16 cellular contexts compared by ENCODE assay signal in genomic region chr3:116165190-116165589, GRCh38.
"Had no signal": no experiment of that assay in that cellular context is flagged by ENCODE, and none has a peak within 500 bp of the region (broad histone marks: within the 10 kb centered on the region; RNA-seq: fewer than 3 reads in every experiment).

No MANE protein-coding gene starts in this region.

- FAIRE-seq: kidney, urothelium cell line had no signal

- H3K4me3 Mint-ChIP-seq: activated naive CD8-positive, alpha-beta T cell; nephron progenitor cell; T-helper 2 cell treated with Interferon-gamma antibody and Interleukin-4, amounts not matched to agents 5 μg/mL and 100 μg/mL, for 36 hours had no signal

- H3K9me3 Mint-ChIP-seq: nephron progenitor cell; T-helper 2 cell treated with Interferon-gamma antibody and Interleukin-4, amounts not matched to agents 5 μg/mL and 100 μg/mL, for 36 hours had no signal

- DNase-seq: activated CD4-positive, alpha-beta T cell treated with anti-CD3 and anti-CD28 coated beads, Interleukin-2, amount 50 U/mL, for 48 hours; colonic mucosa; heart left ventricle; kidney; left lung; mammary epithelial cell; nephron progenitor cell; nucleus accumbens; stimulated activated CD4-positive, alpha-beta T cell treated with anti-CD3 and anti-CD28 coated beads, Interleukin-2, amount 100 ng/mL, for 24 hours; stimulated activated naive CD4-positive, alpha-beta T cell treated with Interleukin-2 at 50 U/mL for 16 hours; tibial artery had no signal

- ATAC-seq: esophagus mucosa, gastroesophageal sphincter, heart left ventricle, left lung had no signal

- H3K36me3 Mint-ChIP-seq: activated naive CD8-positive, alpha-beta T cell had no signal

- H3K27me3 Mint-ChIP-seq: activated naive CD8-positive, alpha-beta T cell had no signal

- H3K27ac Mint-ChIP-seq: activated naive CD8-positive, alpha-beta T cell; nephron progenitor cell; T-helper 2 cell treated with Interferon-gamma antibody and Interleukin-4, amounts not matched to agents 5 μg/mL and 100 μg/mL, for 36 hours had no signal
